Comparison of ENCODE assay signal across 1 cellular context in genomic region chr12:122526683-122527477, GRCh38.
A peak's percentile ranks its signal among the peaks of the same experiment; 100 is the strongest.
TF ChIP-seq lines count a peak whose summit lies in the region.

A gene with protein sequence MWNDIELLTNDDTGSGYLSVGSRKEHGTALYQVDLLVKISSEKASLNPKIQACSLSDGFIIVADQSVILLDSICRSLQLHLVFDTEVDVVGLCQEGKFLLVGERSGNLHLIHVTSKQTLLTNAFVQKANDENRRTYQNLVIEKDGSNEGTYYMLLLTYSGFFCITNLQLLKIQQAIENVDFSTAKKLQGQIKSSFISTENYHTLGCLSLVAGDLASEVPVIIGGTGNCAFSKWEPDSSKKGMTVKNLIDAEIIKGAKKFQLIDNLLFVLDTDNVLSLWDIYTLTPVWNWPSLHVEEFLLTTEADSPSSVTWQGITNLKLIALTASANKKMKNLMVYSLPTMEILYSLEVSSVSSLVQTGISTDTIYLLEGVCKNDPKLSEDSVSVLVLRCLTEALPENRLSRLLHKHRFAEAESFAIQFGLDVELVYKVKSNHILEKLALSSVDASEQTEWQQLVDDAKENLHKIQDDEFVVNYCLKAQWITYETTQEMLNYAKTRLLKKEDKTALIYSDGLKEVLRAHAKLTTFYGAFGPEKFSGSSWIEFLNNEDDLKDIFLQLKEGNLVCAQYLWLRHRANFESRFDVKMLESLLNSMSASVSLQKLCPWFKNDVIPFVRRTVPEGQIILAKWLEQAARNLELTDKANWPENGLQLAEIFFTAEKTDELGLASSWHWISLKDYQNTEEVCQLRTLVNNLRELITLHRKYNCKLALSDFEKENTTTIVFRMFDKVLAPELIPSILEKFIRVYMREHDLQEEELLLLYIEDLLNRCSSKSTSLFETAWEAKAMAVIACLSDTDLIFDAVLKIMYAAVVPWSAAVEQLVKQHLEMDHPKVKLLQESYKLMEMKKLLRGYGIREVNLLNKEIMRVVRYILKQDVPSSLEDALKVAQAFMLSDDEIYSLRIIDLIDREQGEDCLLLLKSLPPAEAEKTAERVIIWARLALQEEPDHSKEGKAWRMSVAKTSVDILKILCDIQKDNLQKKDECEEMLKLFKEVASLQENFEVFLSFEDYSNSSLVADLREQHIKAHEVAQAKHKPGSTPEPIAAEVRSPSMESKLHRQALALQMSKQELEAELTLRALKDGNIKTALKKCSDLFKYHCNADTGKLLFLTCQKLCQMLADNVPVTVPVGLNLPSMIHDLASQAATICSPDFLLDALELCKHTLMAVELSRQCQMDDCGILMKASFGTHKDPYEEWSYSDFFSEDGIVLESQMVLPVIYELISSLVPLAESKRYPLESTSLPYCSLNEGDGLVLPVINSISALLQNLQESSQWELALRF (N-terminal part only) (plus strand): TSS chr12:122527249. CDS start chr12:122530064, 2,815 bp downstream.
TSS of gene RSRC2 (minus strand) at chr12:122526936. CDS start at chr12:122526853, 83 bp downstream.

TF ChIP-seq in A549, 52 proteins besides CTCF, POLR2A, EP300 and RAD21 (continued from another document):
- TF ChIP-seq PBX3 (IDR thresholded peaks at IDR 0.05) = peak; percentile 57; the same call in 1 of the 2 replicates
- no peak for TF ChIP-seq ZFP36 (IDR thresholded peaks at IDR 0.05; ENCODE audit: borderline replicate concordance, partially characterized antibody)
- TF ChIP-seq PHF8 (IDR thresholded peaks at IDR 0.05; ENCODE audit: borderline replicate concordance, low read depth) = peak; percentile 99
- no peak for TF ChIP-seq HOXB13 (CRISPR knock-in tag; IDR thresholded peaks at IDR 0.05; ENCODE audit: low read depth)
- peak; percentile 92 for TF ChIP-seq MAX (IDR thresholded peaks at IDR 0.05)
- peak; percentile 95 for TF ChIP-seq BCL3 (IDR thresholded peaks at IDR 0.05)
- TF ChIP-seq MAFK (IDR thresholded peaks at IDR 0.05; ENCODE audit: partially characterized antibody) = peak; percentile 44
- TF ChIP-seq, protein P1, sequence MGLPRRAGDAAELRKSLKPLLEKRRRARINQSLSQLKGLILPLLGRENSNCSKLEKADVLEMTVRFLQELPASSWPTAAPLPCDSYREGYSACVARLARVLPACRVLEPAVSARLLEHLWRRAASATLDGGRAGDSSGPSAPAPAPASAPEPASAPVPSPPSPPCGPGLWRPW (IDR thresholded peaks at IDR 0.05) = no peak
- peak; percentile 71 for TF ChIP-seq MYC (IDR thresholded peaks at IDR 0.05; ENCODE audit: borderline replicate concordance, low read length)
- TF ChIP-seq HOXB5 (CRISPR knock-in tag; IDR thresholded peaks at IDR 0.05) = no peak
- peak; percentile 91 to 99 for TF ChIP-seq JUN (IDR thresholded peaks at IDR 0.05)
- TF ChIP-seq HDAC2 (IDR thresholded peaks at IDR 0.05) = peak; percentile 87; the same call in 1 of the 2 replicates
- no peak for TF ChIP-seq RNF2 (IDR thresholded peaks at IDR 0.05; ENCODE audit: borderline replicate concordance, low read depth)
- TF ChIP-seq ESRRA (IDR thresholded peaks at IDR 0.05; ENCODE audit: borderline replicate concordance, low read length) = no peak
- no peak for TF ChIP-seq RARB (CRISPR knock-in tag; IDR thresholded peaks at IDR 0.05)
- peak in 1 of 2 experiments; percentile 69; a peak in 2 of 4 replicates for TF ChIP-seq CEBPB (IDR thresholded peaks at IDR 0.05)
- TF ChIP-seq KDM1A (IDR thresholded peaks at IDR 0.05; ENCODE audit: low read depth) = no peak
- TF ChIP-seq FOXS1 (CRISPR knock-in tag; IDR thresholded peaks at IDR 0.05) = no peak
- 0 out of 2 replicates have a peak, but pooled peaks have one; percentile 77 for TF ChIP-seq TP53 (CRISPR knock-in tag; IDR thresholded peaks at IDR 0.05)
- TF ChIP-seq RCOR1 (IDR thresholded peaks at IDR 0.05; ENCODE audit: low read depth, low read length) = no peak
- peak; percentile 95 for TF ChIP-seq KDM5A (IDR thresholded peaks at IDR 0.05)
- TF ChIP-seq, protein P2, sequence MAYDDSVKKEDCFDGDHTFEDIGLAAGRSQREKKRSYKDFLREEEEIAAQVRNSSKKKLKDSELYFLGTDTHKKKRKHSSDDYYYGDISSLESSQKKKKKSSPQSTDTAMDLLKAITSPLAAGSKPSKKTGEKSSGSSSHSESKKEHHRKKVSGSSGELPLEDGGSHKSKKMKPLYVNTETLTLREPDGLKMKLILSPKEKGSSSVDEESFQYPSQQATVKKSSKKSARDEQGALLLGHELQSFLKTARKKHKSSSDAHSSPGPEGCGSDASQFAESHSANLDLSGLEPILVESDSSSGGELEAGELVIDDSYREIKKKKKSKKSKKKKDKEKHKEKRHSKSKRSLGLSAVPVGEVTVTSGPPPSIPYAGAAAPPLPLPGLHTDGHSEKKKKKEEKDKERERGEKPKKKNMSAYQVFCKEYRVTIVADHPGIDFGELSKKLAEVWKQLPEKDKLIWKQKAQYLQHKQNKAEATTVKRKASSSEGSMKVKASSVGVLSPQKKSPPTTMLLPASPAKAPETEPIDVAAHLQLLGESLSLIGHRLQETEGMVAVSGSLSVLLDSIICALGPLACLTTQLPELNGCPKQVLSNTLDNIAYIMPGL (CRISPR knock-in tag; IDR thresholded peaks at IDR 0.05; ENCODE audit: borderline replicate concordance) = peak; percentile 42; the same call in 1 of the 2 replicates
- TF ChIP-seq ZNF302 (CRISPR knock-in tag; IDR thresholded peaks at IDR 0.05) = no peak
- no peak for TF ChIP-seq CBX8 (IDR thresholded peaks at IDR 0.05)
- TF ChIP-seq TFCP2L1 (CRISPR knock-in tag; IDR thresholded peaks at IDR 0.05) = no peak
- TF ChIP-seq USF2 (IDR thresholded peaks at IDR 0.05) = no peak
